In genomic region chr12:51345681-51346080, GRCh38 we compare ENCODE assay signal across 30 cellular contexts. TPM values are rescaled to one million over a fixed set of nuclear protein-coding genes. Genes with fewer than 3 reads are reported as not detected.
DNase-seq lines count a peak whose midpoint lies in the region; ATAC-seq and TF ChIP-seq lines count a peak whose summit lies in the region.
"Had no signal": no experiment of that assay in that cellular context is flagged by ENCODE, and none has a peak within 500 bp of the region (broad histone marks: within the 10 kb centered on the region; RNA-seq: fewer than 3 reads in every experiment).

No MANE protein-coding gene starts in this region.

- no peak for TF ChIP-seq CTCF in endodermal cell (conservative IDR thresholded peaks at IDR 0.05)
- TF ChIP-seq CTCF in osteoblast (IDR thresholded peaks at IDR 0.05; ENCODE audit: extremely low read depth, low read depth, low read length), result no peak
- TF ChIP-seq CTCF in thyroid gland (IDR thresholded peaks at IDR 0.05), result no peak

- H3K27ac ChIP-seq in endodermal cell (ENCODE audit: low read depth, low read length) (no peak overlapping the region), osteoblast (ENCODE audit: low read depth, low read length) (no peak overlapping the region), thyroid gland (no peak overlapping the region)
- H3K27ac ChIP-seq: gastroesophageal sphincter, left lung, skin epidermis had no signal

- no peak overlapping the region for H3K4me3 ChIP-seq in endodermal cell (ENCODE audit: low read length)
- H3K4me3 ChIP-seq in osteoblast (ENCODE audit: insufficient read depth, low read length), result no peak overlapping the region
- H3K4me3 ChIP-seq in thyroid gland (replicated peaks in 1 of 3), result no peak overlapping the region
- H3K4me3 ChIP-seq: gastroesophageal sphincter, left lung, skin epidermis had no signal

- H3K9me3 ChIP-seq in endodermal cell (ENCODE audit: control insufficient read depth, low read length) (no peaks in the 10 kb centered on the region), osteoblast (ENCODE audit: low read depth, low read length) (no peaks in the 10 kb centered on the region), thyroid gland (no peaks in the 10 kb centered on the region)
- H3K9me3 ChIP-seq: gastroesophageal sphincter, left lung had no signal

- ATAC-seq in HG02588 (IDR thresholded peaks at IDR 0.05; ENCODE audit: unreplicated experiment) (no peak), HG03095 (IDR thresholded peaks at IDR 0.05; ENCODE audit: unreplicated experiment) (no peak)
- ATAC-seq: gastroesophageal sphincter; HepG2; left lung; natural killer cell treated with Interleukin-12 subunit alpha and Interleukin-12 subunit beta and Interleukin-15 and Interleukin-18, amount 100 ng/mL, for 72 hours had no signal

- H3K27ac Mint-ChIP-seq in endodermal cell, result no peak overlapping the region
- H3K27ac Mint-ChIP-seq: type B pancreatic cell had no signal

- WGBS in endodermal cell (ENCODE audit: insufficient coverage in 1 of 2, insufficient read length in 1 of 2), 2 experiments, result 67 to 77% methylated on average over 1 to 7 of the region's 7 CpGs
- 83 to 87% methylated on average over 7 of the region's 7 CpGs for WGBS in thyroid gland, 2 donors

- no peak for TF ChIP-seq POLR2A in thyroid gland (IDR thresholded peaks at IDR 0.05)

- no peak overlapping the region for H3K9ac ChIP-seq in endodermal cell (ENCODE audit: extremely low read depth, low read length, poor library complexity, severe bottlenecking)

- H2AFZ ChIP-seq in osteoblast (ENCODE audit: low read length), result peak overlapping the region; percentile 32

- no peaks in the 10 kb centered on the region for H3K9me3 Mint-ChIP-seq in endodermal cell
- H3K9me3 Mint-ChIP-seq: central memory CD8-positive, alpha-beta T cell; natural killer cell treated with Interleukin-12 subunit alpha and Interleukin-12 subunit beta and Interleukin-15 and Interleukin-18, amount 100 ng/mL, for 72 hours; type B pancreatic cell had no signal

- H3K4me3 Mint-ChIP-seq in endodermal cell, result no peak overlapping the region
- H3K4me3 Mint-ChIP-seq: CD4-positive, alpha-beta memory T cell; central memory CD8-positive, alpha-beta T cell; natural killer cell treated with Interleukin-12 subunit alpha and Interleukin-12 subunit beta and Interleukin-15 and Interleukin-18, amount 100 ng/mL, for 72 hours; type B pancreatic cell had no signal

- no peaks in the 10 kb centered on the region for H3K36me3 Mint-ChIP-seq in endodermal cell (ENCODE audit: low read depth)
- H3K36me3 Mint-ChIP-seq: CD4-positive, alpha-beta memory T cell; natural killer cell treated with Interleukin-12 subunit alpha and Interleukin-12 subunit beta and Interleukin-15 and Interleukin-18, amount 100 ng/mL, for 72 hours; type B pancreatic cell had no signal

- DNase-seq in ELR (ENCODE audit: low read depth) (peak; percentile 31), RPMI7951 (ENCODE audit: low read depth) (peak; percentile 37), endodermal cell (peak; percentile 67), osteoblast (ENCODE audit: insufficient read length, low spot score, missing footprints) (peak; percentile 85), thyroid gland (no peak), NCI-H345 treated with DMSO at 0.1 percent for 48 hours (lab: John Stamatoyannopoulos, UW; ENCODE audit: unreplicated experiment) (no peak)
- DNase-seq: activated CD4-positive, alpha-beta T cell treated with anti-CD3 and anti-CD28 coated beads, Interleukin-2, amount 50 U/mL, for 48 hours; activated gamma-delta T cell treated with Interleukin-2 at 50 U/mL for 16 hours; activated T-cell treated with anti-CD3 and anti-CD28 coated beads for 4 hours; amniotic stem cell; CD4-positive, alpha-beta memory T cell; HCEC 1CT; left lung; midbrain; NCI-H1694; NCI-H2227 treated with DMSO at 0.1 percent for 48 hours; NCI-H774; stimulated activated CD4-positive, alpha-beta T cell treated with anti-CD3 and anti-CD28 coated beads, Interleukin-2, amount 100 ng/mL, for 24 hours; stimulated activated naive CD4-positive, alpha-beta T cell treated with Interleukin-2 at 50 U/mL for 16 hours had no signal

- H3K79me2 ChIP-seq in osteoblast (ENCODE audit: insufficient read depth, low read length), result no peaks in the 10 kb centered on the region

- H3K4me2 ChIP-seq in osteoblast (ENCODE audit: insufficient read depth, low read length), result peak overlapping the region; percentile 40

- H3K4me1 ChIP-seq in endodermal cell (ENCODE audit: control insufficient read depth, insufficient read depth, low read length) (no peaks in the 10 kb centered on the region), osteoblast (ENCODE audit: insufficient read depth, low read length) (peaks cover 30% of the 10 kb centered on the region), thyroid gland (peaks cover 0 to 2% of the 10 kb centered on the region in 2 donors)

- no peaks in the 10 kb centered on the region for H4K20me1 ChIP-seq in osteoblast (ENCODE audit: insufficient read depth, low read length)

- H3K27me3 ChIP-seq in endodermal cell (ENCODE audit: control insufficient read depth, insufficient read depth, low read length, poor library complexity, severe bottlenecking), result no peaks in the 10 kb centered on the region
- no peaks in the 10 kb centered on the region for H3K27me3 ChIP-seq in osteoblast (ENCODE audit: insufficient read depth, low read length)
- no peaks in the 10 kb centered on the region for H3K27me3 ChIP-seq in thyroid gland
- H3K27me3 ChIP-seq: gastroesophageal sphincter, left lung had no signal

- H3K36me3 ChIP-seq in endodermal cell (ENCODE audit: control insufficient read depth, insufficient read depth, low read length) (no peaks in the 10 kb centered on the region), osteoblast (ENCODE audit: insufficient read depth, low read length) (no peaks in the 10 kb centered on the region), thyroid gland (no peaks in the 10 kb centered on the region)
- H3K36me3 ChIP-seq: gastroesophageal sphincter, left lung had no signal

- intact Hi-C loops in thyroid gland (cut with DNase I), result loop anchor here (10.0 kb wide), 1 partner anchor 521 kb away; no protein-coding TSS in a partner anchor

- H3K4me1 Mint-ChIP-seq in endodermal cell, result peaks cover 18% of the 10 kb centered on the region

- peaks cover 2% of the 10 kb centered on the region for H3K27me3 Mint-ChIP-seq in endodermal cell (ENCODE audit: insufficient read depth)
- H3K27me3 Mint-ChIP-seq: CD4-positive, alpha-beta memory T cell; central memory CD8-positive, alpha-beta T cell; natural killer cell treated with Interleukin-12 subunit alpha and Interleukin-12 subunit beta and Interleukin-15 and Interleukin-18, amount 100 ng/mL, for 72 hours; type B pancreatic cell had no signal

RNA-seq across cellular contexts. Expression of gene CELA1, which starts 0.8 kb away (rescaled TPM):
- 0.10 TPM in 1 of 2 replicates, not detected in the other for total RNA-seq in RPMI7951 (2014; rRNA removed; shearing (Covaris generic))
- not detected for total RNA-seq in endodermal cell
- polyA plus RNA-seq in endodermal cell (2013, experiment 1 of 2), result not detected
- polyA plus RNA-seq in endodermal cell (2013, experiment 2 of 2), result not detected
- not detected in 2 replicates for total RNA-seq in osteoblast
- total RNA-seq in thyroid gland, result not detected
- total RNA-seq: gastroesophageal sphincter, HepG2, left lung, posterior vena cava, SK-MEL-5 had no signal
- polyA plus RNA-seq: esophagus, HepG2 had no signal

RNA-seq across cellular contexts. Expression of gene BIN2, which starts 21.7 kb away (rescaled TPM):
- not detected in 2 replicates for total RNA-seq in RPMI7951 (2014; rRNA removed; shearing (Covaris generic))
- not detected for total RNA-seq in endodermal cell
- polyA plus RNA-seq in endodermal cell (2013, experiment 1 of 2), result not detected
- polyA plus RNA-seq in endodermal cell (2013, experiment 2 of 2), result not detected
- under 0.01 TPM in 1 of 2 replicates, not detected in the other for total RNA-seq in osteoblast
- total RNA-seq in thyroid gland, result 1 to 10 TPM; 1.3 to 3.0 (median 2.5) TPM
- total RNA-seq: HepG2, SK-MEL-5 had no signal
- polyA plus RNA-seq: HepG2 had no signal

RNA-seq across cellular contexts. Expression of gene GALNT6, which starts 45.5 kb away (rescaled TPM):
- total RNA-seq in RPMI7951 (2014; rRNA removed; shearing (Covaris generic)), result 18.5 and 31.3 TPM in 2 replicates
- total RNA-seq in endodermal cell, result 10 to 100 TPM; 13.9 to 19.1 TPM
- polyA plus RNA-seq in endodermal cell (2013, experiment 1 of 2), result 2.7 TPM
- 2.1 TPM for polyA plus RNA-seq in endodermal cell (2013, experiment 2 of 2)
- 7.1 and 9.8 TPM in 2 replicates for total RNA-seq in osteoblast
- total RNA-seq in thyroid gland, result 10 to 100 TPM in 1 of 4 donors, 1 to 10 TPM in 3; 5.8 to 14.1 (median 9.3) TPM

Comparison
In these comparisons a context has a peak if more than half of its experiments do, and no peak if none do; other contexts are left out.
1. DNase-seq: peak in ELR (single experiment), RPMI7951 (single experiment), endodermal cell (single experiment) and osteoblast (single experiment); none in thyroid gland (0 of 2) and NCI-H345 treated with DMSO at 0.1 percent for 48 hours (single experiment).